Comparison of ENCODE assay signal across 21 cellular contexts in the genomic region with DNA sequence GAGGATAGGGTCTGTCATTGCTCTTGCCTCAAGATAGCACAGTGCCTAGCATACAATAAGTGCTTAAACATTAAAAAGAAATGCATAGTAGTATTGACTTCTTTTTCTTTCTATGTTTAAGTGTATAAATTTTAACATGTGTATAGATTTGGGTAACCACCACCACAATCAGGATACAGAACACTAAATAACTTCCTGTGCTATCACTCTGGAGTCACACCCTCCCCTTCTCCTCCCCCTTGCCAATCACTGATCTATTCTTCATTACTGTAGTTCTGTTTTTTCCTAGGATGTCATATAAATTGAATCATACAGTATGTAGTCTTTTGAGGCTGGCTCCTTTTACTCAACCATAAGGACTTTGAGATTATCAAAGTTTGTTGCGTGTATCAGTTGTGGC.
"Had no signal": no experiment of that assay in that cellular context is flagged by ENCODE, and none has a peak within 500 bp of the region (broad histone marks: within the 10 kb centered on the region; RNA-seq: fewer than 3 reads in every experiment).

No MANE protein-coding gene starts in this region.

- H3K4me1 Mint-ChIP-seq: stimulated activated memory B cell treated with anti-CD40 and anti-IgM and Interleukin-4, amounts not matched to agents 10 μg/mL and 1 μg/mL and 100 μg/mL, for 72 hours had no signal

- H3K9me3 ChIP-seq: adrenal gland, esophagus muscularis mucosa, gastroesophageal sphincter, heart left ventricle, left ventricle myocardium inferior, pancreas, right lobe of liver, SJCRH30, testis had no signal

- H3K4me3 Mint-ChIP-seq: activated T-helper 17 cell treated with anti-CD3 and anti-CD28 coated beads, Interleukin-2, amount 50 U/mL, for 72 hours; stimulated activated memory B cell treated with anti-CD40 and anti-IgM and Interleukin-4, amounts not matched to agents 10 μg/mL and 1 μg/mL and 100 μg/mL, for 72 hours; type B pancreatic cell had no signal

- DNase-seq: activated CD4-positive, alpha-beta T cell treated with anti-CD3 and anti-CD28 coated beads for 48 hours; activated CD4-positive, CD25-positive, alpha-beta regulatory T cell; activated naive CD4-positive, alpha-beta T cell; adrenal gland; effector CD4-positive, alpha-beta T cell; heart left ventricle; kidney glomerular epithelial cell; left ventricle myocardium inferior; mammary epithelial cell; midbrain; pancreas; right lobe of liver; SJCRH30; small intestine; stimulated activated CD4-positive, alpha-beta T cell treated with anti-CD3 and anti-CD28 coated beads, Interleukin-4, amount 100 ng/mL, for 24 hours; testis had no signal

- ATAC-seq: activated T-helper 17 cell treated with anti-CD3 and anti-CD28 coated beads, Interleukin-2, amount 50 U/mL, for 72 hours; gastroesophageal sphincter; heart left ventricle; pancreas; right lobe of liver; stimulated activated memory B cell treated with anti-CD40 and anti-IgM and Interleukin-4, amounts not matched to agents 10 μg/mL and 1 μg/mL and 100 μg/mL, for 72 hours had no signal

- H3K27me3 ChIP-seq: adrenal gland, esophagus muscularis mucosa, gastroesophageal sphincter, heart left ventricle, pancreas, right lobe of liver, SJCRH30, testis had no signal

- H3K4me3 ChIP-seq: adrenal gland, esophagus muscularis mucosa, gastroesophageal sphincter, heart left ventricle, left ventricle myocardium inferior, pancreas, right lobe of liver, SJCRH30, testis had no signal

- H3K4me1 ChIP-seq: adrenal gland, esophagus muscularis mucosa, gastroesophageal sphincter, left ventricle myocardium inferior, pancreas, SJCRH30, testis had no signal

- H3K27ac Mint-ChIP-seq: activated T-helper 17 cell treated with anti-CD3 and anti-CD28 coated beads, Interleukin-2, amount 50 U/mL, for 72 hours; stimulated activated memory B cell treated with anti-CD40 and anti-IgM and Interleukin-4, amounts not matched to agents 10 μg/mL and 1 μg/mL and 100 μg/mL, for 72 hours; type B pancreatic cell had no signal

- H3K36me3 ChIP-seq: adrenal gland, pancreas, right lobe of liver had no signal

- H3K27me3 Mint-ChIP-seq: activated T-helper 17 cell treated with anti-CD3 and anti-CD28 coated beads, Interleukin-2, amount 50 U/mL, for 72 hours; stimulated activated memory B cell treated with anti-CD40 and anti-IgM and Interleukin-4, amounts not matched to agents 10 μg/mL and 1 μg/mL and 100 μg/mL, for 72 hours; type B pancreatic cell had no signal

- H3K9me3 Mint-ChIP-seq: activated T-helper 17 cell treated with anti-CD3 and anti-CD28 coated beads, Interleukin-2, amount 50 U/mL, for 72 hours; stimulated activated memory B cell treated with anti-CD40 and anti-IgM and Interleukin-4, amounts not matched to agents 10 μg/mL and 1 μg/mL and 100 μg/mL, for 72 hours; type B pancreatic cell had no signal

- H3K27ac ChIP-seq: adrenal gland, esophagus muscularis mucosa, gastroesophageal sphincter, heart left ventricle, left ventricle myocardium inferior, pancreas, right lobe of liver, SJCRH30, testis had no signal
